In genomic region chr4:7910721-7911015, GRCh38 we compare ENCODE assay signal across 11 cellular contexts. TPM values are rescaled to one million over a fixed set of nuclear protein-coding genes. Genes with fewer than 3 reads are reported as not detected.
A peak's percentile ranks its signal among the peaks of the same experiment; 100 is the strongest.
DNase-seq lines count a peak whose midpoint lies in the region; ATAC-seq and TF ChIP-seq lines count a peak whose summit lies in the region.
"Had no signal": no experiment of that assay in that cellular context is flagged by ENCODE, and none has a peak within 500 bp of the region (broad histone marks: within the 10 kb centered on the region; RNA-seq: fewer than 3 reads in every experiment).

No MANE protein-coding gene starts in this region.

- H3K36me3 Mint-ChIP-seq in neural progenitor cell, result no peaks in the 10 kb centered on the region

- H3K36me3 ChIP-seq in fibroblast of lung (ENCODE audit: control insufficient read depth, insufficient read depth, low read length) (no peaks in the 10 kb centered on the region), neural progenitor cell (no peaks in the 10 kb centered on the region), upper lobe of right lung (no peaks in the 10 kb centered on the region), mucosa of descending colon (ENCODE audit: low read depth) (no peaks in the 10 kb centered on the region)

- H3K9me3 Mint-ChIP-seq in neural progenitor cell, result no peaks in the 10 kb centered on the region

- intact Hi-C loops in upper lobe of right lung (cut with DNase I) (no loop called here), mucosa of descending colon (cut with DNase I, micrococcal nuclease) (no loop called here)

- H3K27me3 ChIP-seq in fibroblast of lung (ENCODE audit: control insufficient read depth, insufficient read depth, low read length) (no peaks in the 10 kb centered on the region), neural progenitor cell (no peaks in the 10 kb centered on the region), upper lobe of right lung (no peaks in the 10 kb centered on the region)

- H2AFZ ChIP-seq in fibroblast of lung (ENCODE audit: low read length) (no peak overlapping the region), neural progenitor cell (replicated peaks) (peak overlapping the region; percentile 3)

- H3K27ac Mint-ChIP-seq in neural progenitor cell, result peak overlapping the region; percentile 94

- H3K9me3 ChIP-seq in fibroblast of lung (ENCODE audit: control insufficient read depth, insufficient read depth, low read depth, low read length), result no peaks in the 10 kb centered on the region
- H3K9me3 ChIP-seq in neural progenitor cell (ENCODE audit: low read depth), result no peaks in the 10 kb centered on the region
- no peaks in the 10 kb centered on the region for H3K9me3 ChIP-seq in upper lobe of right lung
- no peaks in the 10 kb centered on the region for H3K9me3 ChIP-seq in mucosa of descending colon

- H3K79me2 ChIP-seq in fibroblast of lung (ENCODE audit: control insufficient read depth, insufficient read depth, low read length), result peaks cover 79% of the 10 kb centered on the region
- H3K79me2 ChIP-seq in neural progenitor cell (ENCODE audit: low read depth), result peaks cover 44% of the 10 kb centered on the region

- H3K4me2 ChIP-seq in fibroblast of lung (ENCODE audit: extremely low read depth, insufficient read depth, low read length), result peak overlapping the region; percentile 79
- peak overlapping the region; percentile 37 for H3K4me2 ChIP-seq in neural progenitor cell

- peak overlapping the region; percentile 91 for H3K27ac ChIP-seq in fibroblast of lung (ENCODE audit: insufficient read depth, low read length)
- H3K27ac ChIP-seq in neural progenitor cell, result peak overlapping the region; percentile 75
- H3K27ac ChIP-seq in upper lobe of right lung, result peak overlapping the region; percentile 72
- H3K27ac ChIP-seq: 22Rv1 had no signal

- peak; percentile 36 for ATAC-seq in upper lobe of right lung
- ATAC-seq in mucosa of descending colon, result no peak
- no peak for ATAC-seq in GM19328 (IDR thresholded peaks at IDR 0.05; ENCODE audit: unreplicated experiment)

- no peak for TF ChIP-seq CTCF in fibroblast of lung (conservative IDR thresholded peaks at IDR 0.05 in 1 of 2, IDR thresholded peaks at IDR 0.05 in 1 of 2; ENCODE audit: low read depth in 1 of 2, low read length in 2 of 2)
- no peak for TF ChIP-seq CTCF in neural progenitor cell (IDR thresholded peaks at IDR 0.05)
- TF ChIP-seq CTCF in upper lobe of right lung (IDR thresholded peaks at IDR 0.05), result no peak
- TF ChIP-seq CTCF in mucosa of descending colon (IDR thresholded peaks at IDR 0.05), result no peak

- peaks cover 3% of the 10 kb centered on the region for H3K27me3 Mint-ChIP-seq in neural progenitor cell (ENCODE audit: insufficient read depth, low read depth)

- H3F3A ChIP-seq in neural progenitor cell (ENCODE audit: low read depth), result peaks cover 6% of the 10 kb centered on the region

- peak overlapping the region; percentile 49 for H3K4me3 Mint-ChIP-seq in neural progenitor cell

- H3K4me1 ChIP-seq in fibroblast of lung (ENCODE audit: control insufficient read depth, extremely low read depth, insufficient read depth, low read length) (peaks cover 39% of the 10 kb centered on the region), neural progenitor cell (peaks cover 36% of the 10 kb centered on the region), upper lobe of right lung (peaks cover 29% of the 10 kb centered on the region), mucosa of descending colon (ENCODE audit: low read depth) (peaks cover 2% of the 10 kb centered on the region)

- peak; percentile 58 for DNase-seq in DMS 273 (lab: John Stamatoyannopoulos, UW; ENCODE audit: unreplicated experiment)
- no peak for DNase-seq in DMS 273 treated with DMSO at 0.1 percent for 48 hours (lab: John Stamatoyannopoulos, UW)
- no peak for DNase-seq in fibroblast of lung (ENCODE audit: low read depth in 2 of 2)
- no peak for DNase-seq in neural progenitor cell (ENCODE audit: low spot score)
- DNase-seq in upper lobe of right lung, result no peak
- no peak for DNase-seq in NCI-H1417 treated with DMSO at 0.1 percent for 48 hours (lab: John Stamatoyannopoulos, UW)
- no peak for DNase-seq in mucosa of descending colon
- DNase-seq: NCI-H187 treated with DMSO at 0.1 percent for 48 hours; stimulated activated CD4-positive, alpha-beta T cell treated with anti-CD3 and anti-CD28 coated beads, Interleukin-4, amount 100 ng/mL, for 1 hour had no signal

- peak overlapping the region in 1 of 4 experiments; percentile 20 for H3K4me3 ChIP-seq in fibroblast of lung (replicated peaks in 1 of 4; ENCODE audit: control extremely low read depth in 1 of 4, insufficient read depth in 1 of 4, low read depth in 3 of 4, low read length in 4 of 4)
- H3K4me3 ChIP-seq in neural progenitor cell, result no peak overlapping the region
- peak overlapping the region; percentile 12 for H3K4me3 ChIP-seq in upper lobe of right lung
- H3K4me3 ChIP-seq in mucosa of descending colon, result no peak overlapping the region

- H4K20me1 ChIP-seq in fibroblast of lung (ENCODE audit: control insufficient read depth, extremely low read depth, insufficient read depth, low read length) (no peaks in the 10 kb centered on the region), neural progenitor cell (ENCODE audit: low read depth) (no peaks in the 10 kb centered on the region)

- H3K9ac ChIP-seq in fibroblast of lung (ENCODE audit: insufficient read depth, low read length), result peak overlapping the region; percentile 49
- no peak overlapping the region for H3K9ac ChIP-seq in neural progenitor cell

- H3K4me1 Mint-ChIP-seq in neural progenitor cell, result peaks cover 39% of the 10 kb centered on the region

RNA-seq across cellular contexts. Expression of gene AFAP1, which starts 29.0 kb away (rescaled TPM):
- total RNA-seq in fibroblast of lung (30.1 and 34.9 TPM in 2 replicates), neural progenitor cell (ENCODE audit: low replicate concordance) (6.7 and 8.2 TPM in 2 replicates), upper lobe of right lung (28.7 TPM), mucosa of descending colon (10 to 100 TPM; 31.4 to 59.1 (median 37.1) TPM)
- polyA plus RNA-seq in fibroblast of lung, result 21.8 and 24.4 TPM in 2 replicates
- polyA plus RNA-seq in fibroblast of lung (2012), result 21.9 and 24.4 TPM in 2 replicates
- 31.5 and 32.3 TPM in 2 replicates for polyA minus RNA-seq in fibroblast of lung (ENCODE audit: low replicate concordance)
